Comparison of ENCODE assay signal across 18 cellular contexts in the genomic region with DNA sequence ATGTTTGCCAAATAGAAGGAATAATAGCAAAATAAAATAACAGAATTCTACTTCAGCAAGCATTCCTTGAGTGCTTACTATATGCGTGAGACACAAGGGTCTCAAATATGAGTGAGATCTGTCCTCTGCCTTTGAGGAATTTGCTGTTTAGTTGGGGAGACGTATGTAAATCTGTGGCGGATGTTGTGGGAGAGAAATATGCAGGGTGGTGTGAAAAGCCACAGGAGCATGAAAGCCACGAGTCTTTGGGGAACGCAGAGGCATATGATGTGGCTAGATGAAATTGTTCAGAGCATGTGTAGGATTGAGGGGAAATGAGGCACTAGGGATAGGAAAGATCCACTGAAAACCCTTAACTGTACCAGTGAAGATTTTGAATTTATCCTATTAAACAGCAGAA.
DNase-seq lines count a peak whose midpoint lies in the region; ATAC-seq and TF ChIP-seq lines count a peak whose summit lies in the region.
"Had no signal": no experiment of that assay in that cellular context is flagged by ENCODE, and none has a peak within 500 bp of the region (broad histone marks: within the 10 kb centered on the region; RNA-seq: fewer than 3 reads in every experiment).

No MANE protein-coding gene starts in this region.

- no peak for TF ChIP-seq EP300 in esophagus muscularis mucosa (IDR thresholded peaks at IDR 0.05)

- H3K27ac ChIP-seq in esophagus muscularis mucosa (replicated peaks in 1 of 4), result peak overlapping the region; percentile 63 to 74 (median 72)
- H3K27ac ChIP-seq in psoas muscle, result peak overlapping the region; percentile 73
- no peak overlapping the region for H3K27ac ChIP-seq in left ventricle myocardium inferior (replicated peaks)
- H3K27ac ChIP-seq: PC-9, upper lobe of right lung had no signal

- intact Hi-C loops in esophagus muscularis mucosa (cut with DNase I), result no loop called here
- intact Hi-C loops in psoas muscle (cut with DNase I), result loop anchor here in 1 of 2 donors (5.0 kb wide), 1 partner anchor 44 kb away; no protein-coding TSS in a partner anchor
- intact Hi-C loops in left ventricle myocardium inferior (cut with micrococcal nuclease), result no loop called here

- H3K27me3 ChIP-seq in esophagus muscularis mucosa (no peaks in the 10 kb centered on the region), psoas muscle (ENCODE audit: insufficient read depth in 3 of 3, low read length in 2 of 3) (no peaks in the 10 kb centered on the region), left ventricle myocardium inferior (ENCODE audit: low read depth) (no peaks in the 10 kb centered on the region)
- H3K27me3 ChIP-seq: upper lobe of right lung had no signal

- peaks cover 7 to 31% (median 19%) of the 10 kb centered on the region in 4 donors for H3K36me3 ChIP-seq in esophagus muscularis mucosa
- peaks cover 0 to 25% of the 10 kb centered on the region in 2 donors for H3K36me3 ChIP-seq in psoas muscle (ENCODE audit: insufficient read depth in 1 of 2, low read depth in 1 of 2)
- H3K36me3 ChIP-seq in left ventricle myocardium inferior, result peaks cover 40% of the 10 kb centered on the region

- no peak for TF ChIP-seq CTCF in esophagus muscularis mucosa (IDR thresholded peaks at IDR 0.05)
- TF ChIP-seq CTCF in psoas muscle (IDR thresholded peaks at IDR 0.05), result no peak
- TF ChIP-seq CTCF in left ventricle myocardium inferior (IDR thresholded peaks at IDR 0.05; ENCODE audit: borderline replicate concordance), result no peak

- 73% methylated on average over 5 of the region's 5 CpGs for WGBS in esophagus muscularis mucosa
- 84 to 91% (median 88%) methylated on average over 5 of the region's 5 CpGs for WGBS in psoas muscle, 3 donors

- no peak for TF ChIP-seq POLR2A in esophagus muscularis mucosa (IDR thresholded peaks at IDR 0.05; ENCODE audit: low read depth)

- H3K4me3 ChIP-seq in esophagus muscularis mucosa (no peak overlapping the region), psoas muscle (no peak overlapping the region), left ventricle myocardium inferior (no peak overlapping the region)
- H3K4me3 ChIP-seq: PC-9, upper lobe of right lung had no signal

- H3K4me1 ChIP-seq in esophagus muscularis mucosa (peaks cover 29 to 79% (median 63%) of the 10 kb centered on the region in 4 donors), psoas muscle (peaks cover 56% of the 10 kb centered on the region), left ventricle myocardium inferior (peaks cover 62% of the 10 kb centered on the region)

- DNase-seq in MV-4-11 (lab: John Stamatoyannopoulos, UW) (peak; percentile 16), esophagus muscularis mucosa (ENCODE audit: extremely low spot score) (no peak), psoas muscle (no peak), iPS-NIHi11 (ENCODE audit: low spot score) (no peak), left ventricle myocardium inferior (no peak), UCSD-AML1 (lab: John Stamatoyannopoulos, UW; ENCODE audit: unreplicated experiment) (no peak), AML-193 (lab: John Stamatoyannopoulos, UW) (no peak)
- DNase-seq: ACHN; activated CD4-positive, alpha-beta T cell treated with anti-CD3 and anti-CD28 coated beads, Interleukin-2, amount 50 U/mL, for 1 hour; Caco-2; GF-D8; midbrain; NCI-H187 treated with DMSO at 0.1 percent for 48 hours; NCI-H526 treated with DMSO at 0.1 percent for 48 hours; PC-9; stimulated activated naive CD4-positive, alpha-beta T cell treated with Interleukin-2 at 50 U/mL for 16 hours; upper lobe of right lung had no signal

- H3K9me3 ChIP-seq in esophagus muscularis mucosa (no peaks in the 10 kb centered on the region), psoas muscle (no peaks in the 10 kb centered on the region), left ventricle myocardium inferior (replicated peaks) (no peaks in the 10 kb centered on the region)
- H3K9me3 ChIP-seq: Caco-2, upper lobe of right lung had no signal

- ATAC-seq in GM18511 (IDR thresholded peaks at IDR 0.05; ENCODE audit: unreplicated experiment) (peak; percentile 57), psoas muscle (no peak)
- ATAC-seq: upper lobe of right lung had no signal
